24 cellular contexts compared by ENCODE assay signal in the genomic region with DNA sequence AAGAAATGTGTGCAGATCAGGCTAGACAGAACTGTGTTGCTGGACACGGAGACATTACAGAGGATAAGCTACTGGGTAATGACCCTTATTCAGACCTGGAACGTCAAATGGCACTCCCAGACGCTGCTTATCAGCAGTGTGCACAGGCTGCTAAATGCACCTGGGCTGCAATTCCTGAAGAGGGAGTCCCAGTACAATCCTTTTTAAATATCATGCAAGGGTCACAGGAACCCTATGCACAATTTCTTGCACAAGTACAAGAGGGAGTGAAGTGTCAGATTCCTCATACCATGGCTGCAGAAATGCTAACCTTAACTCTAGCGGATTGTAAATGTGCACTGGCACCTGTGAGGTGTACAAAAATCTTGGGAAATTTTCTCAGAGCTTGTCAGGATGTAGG.
"Had no signal": no experiment of that assay in that cellular context is flagged by ENCODE, and none has a peak within 500 bp of the region (broad histone marks: within the 10 kb centered on the region; RNA-seq: fewer than 3 reads in every experiment).

No MANE protein-coding gene starts in this region.

- ATAC-seq: activated CD4-positive, alpha-beta T cell treated with anti-CD3 and anti-CD28 coated beads for 36 hours; activated CD8-positive, alpha-beta memory T cell treated with anti-CD3 and anti-CD28 coated beads, Interleukin-2, amount 10 ng/mL, durations not matched to agents 7 days and 5 days; activated CD8-positive, alpha-beta T cell treated with anti-CD3 and anti-CD28 coated beads, Interleukin-2, amount 10 ng/mL, durations not matched to agents 7 days and 5 days; activated naive CD4-positive, alpha-beta T cell treated with anti-CD3 and anti-CD28 coated beads, Interleukin-2, amount 50 U/mL, for 72 hours; foreskin keratinocyte; natural killer cell treated with Interleukin-12 subunit alpha and Interleukin-12 subunit beta and Interleukin-15 and Interleukin-18, amount 100 ng/mL, for 72 hours; right cardiac atrium; stimulated activated naive CD8-positive, alpha-beta T cell treated with anti-CD3 and anti-CD28 coated beads, Interleukin-15, Interleukin-2, amounts not matched to agents 100 U/mL and 50 U/mL, for 24 hours had no signal

- H3K4me1 Mint-ChIP-seq: activated B cell treated with CpG ODN at 0.5 μM for 24 hours; activated CD8-positive, alpha-beta memory T cell treated with anti-CD3 and anti-CD28 coated beads, Interleukin-2, amount 10 ng/mL, durations not matched to agents 7 days and 5 days had no signal

- H3K4me1 ChIP-seq: breast epithelium, esophagus muscularis mucosa, foreskin keratinocyte, left ventricle myocardium inferior, uterus had no signal

- H3K4me3 ChIP-seq: breast epithelium, esophagus muscularis mucosa, left ventricle myocardium inferior, lung, thoracic aorta, uterus had no signal

- DNase-seq: activated B cell treated with CpG ODN at 0.5 μM for 24 hours; activated CD4-positive, alpha-beta T cell treated with anti-CD3 and anti-CD28 coated beads for 36 hours; activated CD8-positive, alpha-beta memory T cell treated with anti-CD3 and anti-CD28 coated beads, Interleukin-2, amount 10 ng/mL, durations not matched to agents 7 days and 5 days; activated CD8-positive, alpha-beta T cell treated with anti-CD3 and anti-CD28 coated beads, Interleukin-2, amount 10 ng/mL, durations not matched to agents 7 days and 5 days; activated T-cell treated with anti-CD3 and anti-CD28 coated beads, Interleukin-2, amount 50 U/mL, for 48 hours; central memory CD4-positive, alpha-beta T cell; effector CD4-positive, alpha-beta T cell; foreskin keratinocyte; left ventricle myocardium inferior; posterior cingulate gyrus; right cardiac atrium; stimulated activated CD4-positive, alpha-beta T cell treated with anti-CD3 and anti-CD28 coated beads, Interleukin-2, amount 100 ng/mL, for 48 hours; stimulated activated naive CD8-positive, alpha-beta T cell treated with anti-CD3 and anti-CD28 coated beads, Interleukin-15, Interleukin-2, amounts not matched to agents 100 U/mL and 50 U/mL, for 24 hours; uterus had no signal

- H3K27ac ChIP-seq: breast epithelium, esophagus muscularis mucosa, foreskin keratinocyte, left ventricle myocardium inferior, thoracic aorta, uterus had no signal

- H3K27me3 ChIP-seq: esophagus muscularis mucosa, foreskin keratinocyte, uterus had no signal

- H3K36me3 ChIP-seq: breast epithelium, thoracic aorta, uterus had no signal

- H3K9me3 Mint-ChIP-seq: dendritic cell treated with granulocyte-macrophage colony-stimulating factor and Interleukin-4, amounts not matched to agents 40 ng/mL and 50 ng/mL, for 4 days; natural killer cell treated with Interleukin-12 subunit alpha and Interleukin-12 subunit beta and Interleukin-15 and Interleukin-18, amount 100 ng/mL, for 72 hours had no signal

- H3K4me3 Mint-ChIP-seq: activated B cell treated with CpG ODN at 0.5 μM for 24 hours; activated CD4-positive, alpha-beta T cell treated with anti-CD3 and anti-CD28 coated beads for 36 hours; activated CD8-positive, alpha-beta memory T cell treated with anti-CD3 and anti-CD28 coated beads, Interleukin-2, amount 10 ng/mL, durations not matched to agents 7 days and 5 days; activated CD8-positive, alpha-beta T cell treated with anti-CD3 and anti-CD28 coated beads, Interleukin-2, amount 10 ng/mL, durations not matched to agents 7 days and 5 days; dendritic cell treated with granulocyte-macrophage colony-stimulating factor and Interleukin-4, amounts not matched to agents 40 ng/mL and 50 ng/mL, for 4 days; natural killer cell treated with Interleukin-12 subunit alpha and Interleukin-12 subunit beta and Interleukin-15 and Interleukin-18, amount 100 ng/mL, for 72 hours; type B pancreatic cell had no signal

- H3K9me3 ChIP-seq: thoracic aorta had no signal

- H3K27me3 Mint-ChIP-seq: activated B cell treated with CpG ODN at 0.5 μM for 24 hours; activated CD4-positive, alpha-beta T cell treated with anti-CD3 and anti-CD28 coated beads for 36 hours; activated CD8-positive, alpha-beta memory T cell treated with anti-CD3 and anti-CD28 coated beads, Interleukin-2, amount 10 ng/mL, durations not matched to agents 7 days and 5 days; dendritic cell treated with granulocyte-macrophage colony-stimulating factor and Interleukin-4, amounts not matched to agents 40 ng/mL and 50 ng/mL, for 4 days; type B pancreatic cell had no signal

- FAIRE-seq: islet of Langerhans had no signal

- H3K27ac Mint-ChIP-seq: activated B cell treated with CpG ODN at 0.5 μM for 24 hours; activated CD4-positive, alpha-beta T cell treated with anti-CD3 and anti-CD28 coated beads for 36 hours; activated CD8-positive, alpha-beta memory T cell treated with anti-CD3 and anti-CD28 coated beads, Interleukin-2, amount 10 ng/mL, durations not matched to agents 7 days and 5 days; activated CD8-positive, alpha-beta T cell treated with anti-CD3 and anti-CD28 coated beads, Interleukin-2, amount 10 ng/mL, durations not matched to agents 7 days and 5 days; activated naive CD4-positive, alpha-beta T cell treated with anti-CD3 and anti-CD28 coated beads, Interleukin-2, amount 50 U/mL, for 72 hours; activated T-helper 2 cell treated with anti-CD3 and anti-CD28 coated beads, Interferon-gamma antibody, Interleukin-2, Interleukin-4, amounts not matched to agents 10 μg/mL and 5 μg/mL and 100 μg/mL, durations not matched to agents 14 hours and 24 hours and 36 hours; dendritic cell treated with granulocyte-macrophage colony-stimulating factor and Interleukin-4, amounts not matched to agents 40 ng/mL and 50 ng/mL, for 4 days; natural killer cell treated with Interleukin-12 subunit alpha and Interleukin-12 subunit beta and Interleukin-15 and Interleukin-18, amount 100 ng/mL, for 72 hours; type B pancreatic cell had no signal
